Comparison of ENCODE assay signal across 8 cellular contexts in genomic region chr6:10662207-10662606, GRCh38. TPM values are rescaled to one million over a fixed set of nuclear protein-coding genes. Genes with fewer than 3 reads are reported as not detected.
"Had no signal": no experiment of that assay in that cellular context is flagged by ENCODE, and none has a peak within 500 bp of the region (broad histone marks: within the 10 kb centered on the region; RNA-seq: fewer than 3 reads in every experiment).

No MANE protein-coding gene starts in this region.

- DNase-seq: H9, HCEC 1CT, HFFc6, KG1 had no signal

- H3K27me3 Mint-ChIP-seq: IgD-negative memory B cell had no signal

- H2AFZ ChIP-seq: GM23338 had no signal

- H3K4me2 ChIP-seq: GM23338 had no signal

- H3K4me3 ChIP-seq: GM23338 had no signal

- H3K4me3 Mint-ChIP-seq: GM23338, H9, HFFc6, IgD-negative memory B cell had no signal

- H3K27ac ChIP-seq: HL-60 had no signal

- ATAC-seq: GM23338, HepG2 had no signal

- H3K27ac Mint-ChIP-seq: GM23338, H9, HFFc6, IgD-negative memory B cell had no signal

RNA-seq across cellular contexts. Expression of gene C6orf52, which starts 32.2 kb away (rescaled TPM):
- total RNA-seq: GM23338, HFFc6 had no signal
